19 cellular contexts compared by ENCODE assay signal in genomic region chr2:148459300-148459891, GRCh38.
DNase-seq lines count a peak whose midpoint lies in the region; ATAC-seq, FAIRE-seq and TF ChIP-seq lines count a peak whose summit lies in the region.
"Had no signal": no experiment of that assay in that cellular context is flagged by ENCODE, and none has a peak within 500 bp of the region (broad histone marks: within the 10 kb centered on the region; RNA-seq: fewer than 3 reads in every experiment).

No MANE protein-coding gene starts in this region.

- H3K27ac ChIP-seq in KMS-11 (peak overlapping the region; percentile 12; the same call in 1 of the 2 replicates), left ventricle myocardium inferior (replicated peaks) (no peak overlapping the region)
- H3K27ac ChIP-seq: BLaER1 treated with 17β-estradiol and CSF1 and Interleukin-3, amounts not matched to agents 10 nM and 100 nM; prostate gland; SJSA1 had no signal

- in situ Hi-C loops in G401 (cut with HindIII; ENCODE audit: low sequenced_read_pairs) = no loop called here

- peak; percentile 45 for FAIRE-seq in endometrium (lab: Jason Lieb, UNC)

- H3K4me3 ChIP-seq in KMS-11 (IDR thresholded peaks at IDR 0.05; ENCODE audit: insufficient read depth, low read depth, low read length) = no peak overlapping the region
- no peak overlapping the region for H3K4me3 ChIP-seq in left ventricle myocardium inferior
- H3K4me3 ChIP-seq: BLaER1 treated with 17β-estradiol and CSF1 and Interleukin-3, amounts not matched to agents 10 nM and 100 nM; prostate gland; SJSA1 had no signal

- H4K20me1 ChIP-seq in KMS-11 (ENCODE audit: insufficient read depth) = no peaks in the 10 kb centered on the region
- H4K20me1 ChIP-seq: BLaER1 treated with 17β-estradiol and CSF1 and Interleukin-3, amounts not matched to agents 10 nM and 100 nM had no signal

- ATAC-seq in GM19351 (IDR thresholded peaks at IDR 0.05; ENCODE audit: unreplicated experiment) = peak; percentile 70
- ATAC-seq in HG02798 (IDR thresholded peaks at IDR 0.05; ENCODE audit: poor library complexity, unreplicated experiment) = no peak
- ATAC-seq: naive thymus-derived CD8-positive, alpha-beta T cell; PC-3 had no signal

- H3K9me3 ChIP-seq in left ventricle myocardium inferior (replicated peaks) = no peaks in the 10 kb centered on the region
- H3K9me3 ChIP-seq: BLaER1 treated with 17β-estradiol and CSF1 and Interleukin-3, amounts not matched to agents 10 nM and 100 nM; prostate gland; SJSA1 had no signal

- intact Hi-C loops in left ventricle myocardium inferior (cut with micrococcal nuclease) = no loop called here

- no peak for DNase-seq in G401 (ENCODE audit: low spot score)
- DNase-seq in cerebellar nuclear complex (lab: John Stamatoyannopoulos, UW) = no peak
- DNase-seq in left ventricle myocardium inferior = no peak
- DNase-seq: activated CD4-positive, alpha-beta T cell treated with anti-CD3 and anti-CD28 coated beads for 48 hours; activated naive CD4-positive, alpha-beta T cell treated with anti-CD3 and anti-CD28 coated beads for 36 hours; dermis blood vessel endothelial cell; erythroblast; KG1; naive thymus-derived CD8-positive, alpha-beta T cell; NCI-H1092; NCI-H524 treated with DMSO at 0.1 percent for 48 hours; PC-3 had no signal

- H3K4me1 ChIP-seq in KMS-11 (ENCODE audit: low read depth, poor library complexity, severe bottlenecking) = peaks cover 25% of the 10 kb centered on the region
- peaks cover 12% of the 10 kb centered on the region for H3K4me1 ChIP-seq in left ventricle myocardium inferior
- H3K4me1 ChIP-seq: BLaER1 treated with 17β-estradiol and CSF1 and Interleukin-3, amounts not matched to agents 10 nM and 100 nM; prostate gland had no signal

- H3K36me3 ChIP-seq in KMS-11 (ENCODE audit: insufficient read depth) = no peaks in the 10 kb centered on the region
- H3K36me3 ChIP-seq in left ventricle myocardium inferior = peaks cover 7% of the 10 kb centered on the region
- H3K36me3 ChIP-seq: prostate gland, SJSA1 had no signal

- 0 out of 2 replicates have a peak overlapping the region, but pooled peaks have one; percentile 7 for H2AFZ ChIP-seq in KMS-11 (ENCODE audit: low read depth)

- H3K4me2 ChIP-seq in KMS-11 = peak overlapping the region; percentile 54
- H3K4me2 ChIP-seq: BLaER1 treated with 17β-estradiol and CSF1 and Interleukin-3, amounts not matched to agents 10 nM and 100 nM had no signal

- no peak overlapping the region for H3K9ac ChIP-seq in KMS-11
- H3K9ac ChIP-seq: BLaER1 treated with 17β-estradiol and CSF1 and Interleukin-3, amounts not matched to agents 10 nM and 100 nM had no signal

- no peaks in the 10 kb centered on the region for H3K27me3 ChIP-seq in KMS-11 (ENCODE audit: insufficient read depth, low read depth)
- H3K27me3 ChIP-seq in left ventricle myocardium inferior (ENCODE audit: low read depth) = no peaks in the 10 kb centered on the region
- H3K27me3 ChIP-seq: BLaER1 treated with 17β-estradiol and CSF1 and Interleukin-3, amounts not matched to agents 10 nM and 100 nM; SJSA1 had no signal

- H3K79me2 ChIP-seq in KMS-11 (ENCODE audit: insufficient read depth, low read depth) = no peaks in the 10 kb centered on the region

- TF ChIP-seq CTCF in KMS-11 (conservative IDR thresholded peaks at IDR 0.05; ENCODE audit: low read depth, low read length) = no peak
- TF ChIP-seq CTCF in left ventricle myocardium inferior (IDR thresholded peaks at IDR 0.05; ENCODE audit: borderline replicate concordance) = no peak
